12 cellular contexts compared by ENCODE assay signal in genomic region chr13:50400930-50401553, GRCh38.
DNase-seq lines count a peak whose midpoint lies in the region; ATAC-seq, FAIRE-seq and TF ChIP-seq lines count a peak whose summit lies in the region.
"Had no signal": no experiment of that assay in that cellular context is flagged by ENCODE, and none has a peak within 500 bp of the region (broad histone marks: within the 10 kb centered on the region; RNA-seq: fewer than 3 reads in every experiment).

No MANE protein-coding gene starts in this region.

- dilution Hi-C loops in IMR-90 (cut with HindIII; ENCODE audit: low sequenced_read_pairs, unreplicated experiment), result no loop called here

- no peaks in the 10 kb centered on the region for H3K9me3 ChIP-seq in A673 (ENCODE audit: low read depth, low read length, poor library complexity, severe bottlenecking)
- no peaks in the 10 kb centered on the region for H3K9me3 ChIP-seq in IMR-90 (ENCODE audit: control insufficient read depth, insufficient read depth, low read length)
- H3K9me3 ChIP-seq in CD8-positive, alpha-beta memory T cell (ENCODE audit: low read length), result no peaks in the 10 kb centered on the region
- no peaks in the 10 kb centered on the region for H3K9me3 ChIP-seq in lower lobe of right lung
- H3K9me3 ChIP-seq: ovary had no signal

- H3K4me2 ChIP-seq in IMR-90 (ENCODE audit: low read depth, low read length), result peak overlapping the region; percentile 67

- ATAC-seq in IMR-90 (ENCODE audit: low read depth) (peak; percentile 89), lower lobe of right lung (no peak)
- ATAC-seq: effector memory CD8-positive, alpha-beta T cell had no signal

- H3K9me1 ChIP-seq in IMR-90 (ENCODE audit: insufficient read depth, low read length), result no peaks in the 10 kb centered on the region

- no peak overlapping the region for H3K56ac ChIP-seq in IMR-90 (ENCODE audit: extremely low read depth, insufficient read depth, low read length)

- H2BK120ac ChIP-seq in IMR-90 (ENCODE audit: low read depth, low read length), result peak overlapping the region; percentile 68

- in situ Hi-C loops in IMR-90 (cut with MboI; ENCODE audit: low sequenced_read_pairs) (no loop called here), GM13977 (cut with MboI; ENCODE audit: low pct_unique_long_range_greater_than_20kb, low sequenced_read_pairs, unreplicated experiment) (no loop called here)

- BruUV-seq in A673 (replicated peaks; lab: Mats Ljungman, UMichigan), result no TSS peak
- BruUV-seq in IMR-90 (replicated peaks; lab: Mats Ljungman, UMichigan), result no TSS peak

- H3K36me3 ChIP-seq in A673 (ENCODE audit: insufficient read depth, low read length, poor library complexity, severe bottlenecking) (no peaks in the 10 kb centered on the region), IMR-90 (ENCODE audit: control insufficient read depth, insufficient read depth, low read length) (no peaks in the 10 kb centered on the region), bronchial epithelial cell (ENCODE audit: control insufficient read depth, insufficient read depth, low read length) (no peaks in the 10 kb centered on the region), kidney epithelial cell (ENCODE audit: control insufficient read depth, insufficient read depth, low read length) (no peaks in the 10 kb centered on the region), lower lobe of right lung (no peaks in the 10 kb centered on the region)
- H3K36me3 ChIP-seq in CD8-positive, alpha-beta memory T cell (ENCODE audit: insufficient read depth, low read length), result no peaks in the 10 kb centered on the region
- H3K36me3 ChIP-seq: ovary had no signal

- intact Hi-C loops in A673 (cut with micrococcal nuclease; ENCODE audit: unreplicated experiment) (no loop called here), IMR-90 (cut with micrococcal nuclease) (no loop called here), lower lobe of right lung (cut with DNase I) (no loop called here)

- 0 out of 2 replicates have a peak overlapping the region, but pooled peaks have one; percentile 0 for H3K14ac ChIP-seq in IMR-90 (replicated peaks; ENCODE audit: low read depth, low read length)

- no peaks in the 10 kb centered on the region for H3K27me3 Mint-ChIP-seq in CD8-positive, alpha-beta memory T cell
- H3K27me3 Mint-ChIP-seq: CD4-positive, alpha-beta T cell; effector memory CD8-positive, alpha-beta T cell had no signal

- H3K4me3 ChIP-seq in A673 (ENCODE audit: low read depth, low read length, poor library complexity, severe bottlenecking) (no peak overlapping the region), IMR-90 (ENCODE audit: insufficient read depth, low read depth, low read length) (no peak overlapping the region), bronchial epithelial cell (ENCODE audit: low read depth, low read length) (no peak overlapping the region), kidney epithelial cell (ENCODE audit: low read depth, low read length) (no peak overlapping the region), lower lobe of right lung (no peak overlapping the region)
- no peak overlapping the region for H3K4me3 ChIP-seq in CD8-positive, alpha-beta memory T cell (ENCODE audit: low read length)
- H3K4me3 ChIP-seq: ovary had no signal

- no CpG with 5 or more reads among the region's 3 CpGs for WGBS in IMR-90 (ENCODE audit: extremely low coverage in 2 of 2, insufficient read length in 1 of 2), 2 experiments

- H3K4me3 Mint-ChIP-seq in CD8-positive, alpha-beta memory T cell, result no peak overlapping the region
- H3K4me3 Mint-ChIP-seq: CD4-positive, alpha-beta T cell; effector memory CD8-positive, alpha-beta T cell had no signal

- FAIRE-seq in bronchial epithelial cell (lab: Jason Lieb, UNC), result peak; percentile 81

- peak overlapping the region; percentile 37; the same call in 1 of the 2 replicates for H3K23ac ChIP-seq in IMR-90 (ENCODE audit: low read depth, low read length)

- no peaks in the 10 kb centered on the region for H3K27me3 ChIP-seq in A673 (replicated peaks; ENCODE audit: insufficient read depth, low read depth, low read length, poor library complexity)
- no peaks in the 10 kb centered on the region for H3K27me3 ChIP-seq in IMR-90 (ENCODE audit: control insufficient read depth, insufficient read depth, low read length)
- no peaks in the 10 kb centered on the region for H3K27me3 ChIP-seq in bronchial epithelial cell (ENCODE audit: control insufficient read depth, insufficient read depth, low read length)
- H3K27me3 ChIP-seq in kidney epithelial cell (ENCODE audit: control insufficient read depth, insufficient read depth, low read length), result no peaks in the 10 kb centered on the region
- no peaks in the 10 kb centered on the region for H3K27me3 ChIP-seq in CD8-positive, alpha-beta memory T cell (ENCODE audit: insufficient read depth, low read length, poor library complexity, severe bottlenecking)
- H3K27me3 ChIP-seq in lower lobe of right lung (ENCODE audit: low read depth), result no peaks in the 10 kb centered on the region
- H3K27me3 ChIP-seq: ovary had no signal

- H3K18ac ChIP-seq in IMR-90 (ENCODE audit: low read depth, low read length), result peak overlapping the region; percentile 76

- POLR2A ChIA-PET in A673 (lab: Charles Lee; ENCODE audit: low non-redundant PET), result no interaction called here
- POLR2A ChIA-PET in IMR-90 (lab: Charles Lee; ENCODE audit: unreplicated experiment), result no interaction called here
- POLR2A ChIA-PET in CD8-positive, alpha-beta memory T cell (lab: Charles Lee), result no interaction called here

- no peak for TF ChIP-seq RAD21 in IMR-90 (IDR thresholded peaks at IDR 0.05; ENCODE audit: low read length)

- TF ChIP-seq CTCF in A673 (conservative IDR thresholded peaks at IDR 0.05; ENCODE audit: low read depth, low read length) (no peak), IMR-90 (conservative IDR thresholded peaks at IDR 0.05; ENCODE audit: low read depth, low read length) (no peak), bronchial epithelial cell (IDR thresholded peaks at IDR 0.05; ENCODE audit: insufficient read depth, low read length, severe bottlenecking) (no peak), kidney epithelial cell (IDR thresholded peaks at IDR 0.05; ENCODE audit: insufficient read depth, low read length, poor library complexity, severe bottlenecking) (no peak), lower lobe of right lung (IDR thresholded peaks at IDR 0.05) (no peak), GM13977 (IDR thresholded peaks at IDR 0.05; ENCODE audit: extremely low read depth, insufficient read depth, missing control alignments) (no peak)

- H2BK20ac ChIP-seq in IMR-90 (ENCODE audit: low read depth, low read length), result peak overlapping the region; percentile 36; the same call in 1 of the 2 replicates

- H2AK9ac ChIP-seq in IMR-90 (replicated peaks; ENCODE audit: low read depth, low read length, poor library complexity), result no peak overlapping the region

- no peaks in the 10 kb centered on the region for H4K20me1 ChIP-seq in IMR-90 (ENCODE audit: insufficient read depth, low read length)

- CTCF ChIA-PET in A673 (lab: Charles Lee), result no interaction called here
- CTCF ChIA-PET in IMR-90 (lab: Yijun Ruan, JAX), result interaction anchor here (1.6 kb wide), 1 partner anchor 12 kb away, joined by 3 read pairs; no protein-coding TSS in a partner anchor
- CTCF ChIA-PET in CD8-positive, alpha-beta memory T cell (lab: Charles Lee), result no interaction called here

- H4K8ac ChIP-seq in IMR-90 (ENCODE audit: low read depth in 2 of 2, low read length in 2 of 2), result peak overlapping the region in 1 of 2 experiments; percentile 42; a peak in 2 of 4 replicates

- no peaks in the 10 kb centered on the region for H3K4me1 Mint-ChIP-seq in CD8-positive, alpha-beta memory T cell

- H3K9ac ChIP-seq in IMR-90 (ENCODE audit: low read depth, low read length), result peak overlapping the region; percentile 10; the same call in 1 of the 2 replicates

- no peak overlapping the region for H3K27ac ChIP-seq in A673 (ENCODE audit: low read depth, low read length, poor library complexity, severe bottlenecking)
- H3K27ac ChIP-seq in IMR-90 (ENCODE audit: insufficient read depth, low read length), result peak overlapping the region; percentile 64; the same call in 1 of the 2 replicates
- no peak overlapping the region for H3K27ac ChIP-seq in CD8-positive, alpha-beta memory T cell (ENCODE audit: low read depth, low read length)
- H3K27ac ChIP-seq in lower lobe of right lung, result no peak overlapping the region
- H3K27ac ChIP-seq: ovary had no signal

- H2BK5ac ChIP-seq in IMR-90 (ENCODE audit: low read depth, low read length, poor library complexity, severe bottlenecking), result peak overlapping the region; percentile 53

- peak; percentile 73 for DNase-seq in A673 (ENCODE audit: low spot score)
- peak; percentile 92 for DNase-seq in IMR-90
- DNase-seq in bronchial epithelial cell (ENCODE audit: low read depth), result peak; percentile 90
- peak; percentile 58 for DNase-seq in kidney epithelial cell (ENCODE audit: low read depth)
- DNase-seq in activated CD4-positive, alpha-beta T cell treated with anti-CD3 and anti-CD28 coated beads for 1 hour, result no peak
- DNase-seq in CD8-positive, alpha-beta memory T cell, result no peak
- DNase-seq in lower lobe of right lung, result no peak
- DNase-seq in GM13977 (ENCODE audit: low spot score), result no peak
- DNase-seq: CD4-positive, alpha-beta T cell; effector memory CD8-positive, alpha-beta T cell; ovary; stimulated activated naive CD4-positive, alpha-beta T cell treated with Interleukin-2 at 50 U/mL for 16 hours had no signal

- H3K9me3 Mint-ChIP-seq in CD8-positive, alpha-beta memory T cell, result no peaks in the 10 kb centered on the region
- H3K9me3 Mint-ChIP-seq: CD4-positive, alpha-beta T cell; effector memory CD8-positive, alpha-beta T cell had no signal

- H3K27ac Mint-ChIP-seq in CD8-positive, alpha-beta memory T cell, result peak overlapping the region in 1 of 8 donors; percentile 49
- H3K27ac Mint-ChIP-seq: CD4-positive, alpha-beta T cell had no signal

- peak overlapping the region; percentile 65 for H2AFZ ChIP-seq in IMR-90 (replicated peaks; ENCODE audit: low read length, poor library complexity)

- peak overlapping the region; percentile 55 for H3K4ac ChIP-seq in IMR-90 (ENCODE audit: low read depth, low read length)

- peaks cover 0 to 9% (median 6%) of the 10 kb centered on the region in 3 donors for H3K36me3 Mint-ChIP-seq in CD8-positive, alpha-beta memory T cell

- H4K91ac ChIP-seq in IMR-90 (ENCODE audit: insufficient read depth, low read depth, low read length), result peak overlapping the region; percentile 64; the same call in 1 of the 2 replicates

- H2BK15ac ChIP-seq in IMR-90 (ENCODE audit: low read depth, low read length), result no peak overlapping the region

- H3K4me1 ChIP-seq in A673 (ENCODE audit: insufficient read depth, low read length, poor library complexity, severe bottlenecking), result peaks cover 20% of the 10 kb centered on the region
- peaks cover 12% of the 10 kb centered on the region for H3K4me1 ChIP-seq in IMR-90 (ENCODE audit: control insufficient read depth, insufficient read depth, low read length)
- no peaks in the 10 kb centered on the region for H3K4me1 ChIP-seq in CD8-positive, alpha-beta memory T cell (ENCODE audit: insufficient read depth, low read length)
- no peaks in the 10 kb centered on the region for H3K4me1 ChIP-seq in lower lobe of right lung

- H4K5ac ChIP-seq in IMR-90 (ENCODE audit: low read depth, low read length), result peak overlapping the region; percentile 72

- peak overlapping the region; percentile 71; the same call in 1 of the 2 replicates for H2AK5ac ChIP-seq in IMR-90 (ENCODE audit: low read depth, low read length)

- no peak for TF ChIP-seq POLR2A in IMR-90 (IDR thresholded peaks at IDR 0.05; ENCODE audit: low read depth, low read length)

- H3K79me1 ChIP-seq in IMR-90 (ENCODE audit: low read depth in 1 of 2, low read length in 2 of 2), result no peaks in the 10 kb centered on the region

Comparison
In these comparisons a context has a peak if more than half of its experiments do, and no peak if none do; other contexts are left out.
1. DNase-seq: peak in A673 (single experiment), IMR-90 (single experiment), bronchial epithelial cell (single experiment) and kidney epithelial cell (single experiment); none in activated CD4-positive, alpha-beta T cell treated with anti-CD3 and anti-CD28 coated beads for 1 hour (single experiment), CD8-positive, alpha-beta memory T cell (0 of 5), lower lobe of right lung (single experiment) and GM13977 (single experiment).